1 cellular context compared by ENCODE assay signal in genomic region chr17:75666959-75667790, GRCh38.
TF ChIP-seq lines count a peak whose summit lies in the region.

Gene RECQL5, minus strand, starts transcription at chr17:75667154. Its CDS starts 597 bp downstream, at chr17:75666557.
Gene SAP30BP, plus strand, starts transcription at chr17:75667338. Its CDS starts 35 bp downstream, at chr17:75667373.

TF ChIP-seq in K562, 482 proteins besides CTCF, POLR2A, EP300 and RAD21 (continued from another document and continues in another):
- peak; percentile 88 for TF ChIP-seq POLR2G (IDR thresholded peaks at IDR 0.05; ENCODE audit: low read depth, low read length)
- peak; percentile 71 for TF ChIP-seq MBD2 (IDR thresholded peaks at IDR 0.05; ENCODE audit: borderline replicate concordance, low read depth)
- no peak for TF ChIP-seq ZEB2 (IDR thresholded peaks at IDR 0.05)
- TF ChIP-seq KHSRP (IDR thresholded peaks at IDR 0.05): peak; percentile 86
- TF ChIP-seq JUN (IDR thresholded peaks at IDR 0.05; ENCODE audit: borderline replicate concordance, low read depth, low read length): peak; percentile 39; the same call in 1 of the 2 replicates
- TF ChIP-seq JUN (CRISPR knock-in tag; IDR thresholded peaks at IDR 0.05; ENCODE audit: borderline replicate concordance): no peak
- peak; percentile 60 for TF ChIP-seq TAF9B (IDR thresholded peaks at IDR 0.05; ENCODE audit: partially characterized antibody)
- TF ChIP-seq YBX1 (IDR thresholded peaks at IDR 0.05): no peak
- TF ChIP-seq ZNF586 (CRISPR knock-in tag; conservative IDR thresholded peaks at IDR 0.05): 0 out of 2 replicates have a peak, but pooled peaks have one; percentile 56
- TF ChIP-seq ELK1 (CRISPR knock-in tag; IDR thresholded peaks at IDR 0.05): no peak
- peak; percentile 72 for TF ChIP-seq KDM5B (IDR thresholded peaks at IDR 0.05; ENCODE audit: insufficient replicate concordance, low read depth, low read length)
- TF ChIP-seq PATZ1 (CRISPR knock-in tag; IDR thresholded peaks at IDR 0.05; ENCODE audit: borderline replicate concordance): no peak
- TF ChIP-seq TFAP4 (CRISPR knock-in tag; IDR thresholded peaks at IDR 0.05; ENCODE audit: borderline replicate concordance): peak; percentile 77; the same call in 1 of the 2 replicates
- TF ChIP-seq MEIS2 (IDR thresholded peaks at IDR 0.05; ENCODE audit: partially characterized antibody): peak; percentile 6
- peak; percentile 88 for TF ChIP-seq ATF1 (CRISPR knock-in tag; IDR thresholded peaks at IDR 0.05)
- TF ChIP-seq ATF1 (tag; IDR thresholded peaks at IDR 0.05): peak; percentile 99
- peak; percentile 85 for TF ChIP-seq ATF3 (IDR thresholded peaks at IDR 0.05)
- TF ChIP-seq ATF3 (CRISPR knock-in tag; conservative IDR thresholded peaks at IDR 0.05): peak; percentile 62; the same call in 1 of the 2 replicates
- peak; percentile 58 for TF ChIP-seq ETV1 (tag; conservative IDR thresholded peaks at IDR 0.05; ENCODE audit: low read depth)
- peak; percentile 87 for TF ChIP-seq EGR1 (conservative IDR thresholded peaks at IDR 0.05)
- TF ChIP-seq PHF20 (IDR thresholded peaks at IDR 0.05; ENCODE audit: partially characterized antibody): peak; percentile 99
- peak; percentile 66 for TF ChIP-seq FOSL1 (tag; conservative IDR thresholded peaks at IDR 0.05)
- TF ChIP-seq TBL1XR1 (IDR thresholded peaks at IDR 0.05; ENCODE audit: low read length in 2 of 2): peak in 1 of 2 experiments; percentile 87; a peak in 2 of 4 replicates
- TF ChIP-seq SRF (CRISPR knock-in tag; IDR thresholded peaks at IDR 0.05): no peak; a peak in 1 of 4 replicates
- no peak for TF ChIP-seq NCOA2 (IDR thresholded peaks at IDR 0.05; ENCODE audit: partially characterized antibody in 2 of 2)
- TF ChIP-seq TRIM25 (IDR thresholded peaks at IDR 0.05; ENCODE audit: borderline replicate concordance): peak; percentile 48; the same call in 1 of the 2 replicates
- peak; percentile 92 for TF ChIP-seq POLR2AphosphoS5 (IDR thresholded peaks at IDR 0.05; ENCODE audit: control insufficient read depth, insufficient read depth, low read depth, low read length)
- TF ChIP-seq ZBTB17 (CRISPR knock-in tag; IDR thresholded peaks at IDR 0.05): peak; percentile 53; the same call in 1 of the 2 replicates
- no peak for TF ChIP-seq NR1H2 (CRISPR knock-in tag; IDR thresholded peaks at IDR 0.05)
- no peak for TF ChIP-seq ZNF57 (CRISPR knock-in tag; IDR thresholded peaks at IDR 0.05)
- no peak for TF ChIP-seq SP2 (IDR thresholded peaks at IDR 0.05; ENCODE audit: extremely low read depth, low read depth, low read length, poor library complexity, severe bottlenecking)
- peak; percentile 65 for TF ChIP-seq ZBTB7A (IDR thresholded peaks at IDR 0.05; ENCODE audit: borderline replicate concordance, control insufficient read depth, low read depth, low read length)
- TF ChIP-seq POLR2B (IDR thresholded peaks at IDR 0.05; ENCODE audit: low read depth, partially characterized antibody): peak; percentile 84
- peak; percentile 87 for TF ChIP-seq PML (IDR thresholded peaks at IDR 0.05; ENCODE audit: low read length)
- TF ChIP-seq RNF2 (IDR thresholded peaks at IDR 0.05): no peak
- TF ChIP-seq RCOR1 (IDR thresholded peaks at IDR 0.05; ENCODE audit: borderline replicate concordance in 1 of 2, low read depth in 2 of 2, low read length in 2 of 2): 0 out of 4 replicates have a peak, but pooled peaks of 1 of the 2 experiments have one; percentile 29
- TF ChIP-seq CREB3L1 (IDR thresholded peaks at IDR 0.05; ENCODE audit: borderline replicate concordance, low read depth): peak; percentile 77; the same call in 1 of the 2 replicates
- peak; percentile 93 for TF ChIP-seq ZBTB40 (IDR thresholded peaks at IDR 0.05)
- TF ChIP-seq ZBTB40 (CRISPR knock-in tag; IDR thresholded peaks at IDR 0.05): no peak
- TF ChIP-seq KAT8 (IDR thresholded peaks at IDR 0.05; ENCODE audit: low read depth): peak; percentile 73
- peak; percentile 88 for TF ChIP-seq TAF1 (IDR thresholded peaks at IDR 0.05; ENCODE audit: control insufficient read depth, extremely low read depth, insufficient read depth, low read length, severe bottlenecking)
- no peak for TF ChIP-seq BMI1 (IDR thresholded peaks at IDR 0.05; ENCODE audit: low read length)
- 0 out of 2 replicates have a peak, but pooled peaks have one; percentile 23 for TF ChIP-seq MTA3 (IDR thresholded peaks at IDR 0.05; ENCODE audit: borderline replicate concordance)
- no peak for TF ChIP-seq KLF10 (CRISPR knock-in tag; IDR thresholded peaks at IDR 0.05)
- peak; percentile 86 to 93 for TF ChIP-seq MNT (conservative IDR thresholded peaks at IDR 0.05)
